ENCODE assay signal across 14 cellular contexts in genomic region chr14:52391866-52392600, GRCh38.
A peak's percentile ranks its signal among the peaks of the same experiment; 100 is the strongest.
DNase-seq lines count a peak whose midpoint lies in the region; ATAC-seq and TF ChIP-seq lines count a peak whose summit lies in the region.
"Had no signal": no experiment of that assay in that cellular context is flagged by ENCODE, and none has a peak within 500 bp of the region (broad histone marks: within the 10 kb centered on the region; RNA-seq: fewer than 3 reads in every experiment).

No MANE protein-coding gene starts in this region.

- no peak overlapping the region for H2BK15ac ChIP-seq in IMR-90 (ENCODE audit: low read depth, low read length)

- peak overlapping the region; percentile 30; the same call in 1 of the 2 replicates for H2BK20ac ChIP-seq in IMR-90 (ENCODE audit: low read depth, low read length)

- in situ Hi-C loops in IMR-90 (cut with MboI; ENCODE audit: low sequenced_read_pairs): no loop called here

- no peaks in the 10 kb centered on the region for H3K36me3 ChIP-seq in IMR-90 (ENCODE audit: control insufficient read depth, insufficient read depth, low read length)

- BruUV-seq in IMR-90 (replicated peaks; lab: Mats Ljungman, UMichigan): no TSS peak

- dilution Hi-C loops in IMR-90 (cut with HindIII; ENCODE audit: low sequenced_read_pairs, unreplicated experiment): no loop called here

- no peak overlapping the region for H3K23ac ChIP-seq in IMR-90 (ENCODE audit: low read depth, low read length)

- H3K79me1 ChIP-seq in IMR-90 (ENCODE audit: low read depth in 1 of 2, low read length in 2 of 2): no peaks in the 10 kb centered on the region

- H3K56ac ChIP-seq in IMR-90 (ENCODE audit: extremely low read depth, insufficient read depth, low read length): no peak overlapping the region

- H3K4me3 ChIP-seq in AG09309 (ENCODE audit: control insufficient read depth, low read depth, low read length) (no peak overlapping the region), IMR-90 (ENCODE audit: insufficient read depth, low read depth, low read length) (no peak overlapping the region), choroid plexus epithelial cell (ENCODE audit: low read depth, low read length) (no peak overlapping the region)

- H4K20me1 ChIP-seq in IMR-90 (ENCODE audit: insufficient read depth, low read length): no peaks in the 10 kb centered on the region

- intact Hi-C loops in IMR-90 (cut with micrococcal nuclease): no loop called here

- DNase-seq in AG09309 (ENCODE audit: low read depth) (peak; percentile 88), IMR-90 (peak; percentile 48), choroid plexus epithelial cell (ENCODE audit: low read depth) (peak; percentile 39), lung microvascular endothelial cell (ENCODE audit: low read depth in 2 of 2) (peak; percentile 12 to 18), GDM1 (lab: John Stamatoyannopoulos, UW) (no peak), germinal center (ENCODE audit: low spot score) (no peak), superior temporal gyrus (ENCODE audit: extremely low spot score) (no peak)
- DNase-seq: activated CD8-positive, alpha-beta memory T cell treated with anti-CD3 and anti-CD28 coated beads for 24 hours; AML-193; caudate nucleus; hypothalamus; left ventricle myocardium superior; NCI-H1092 had no signal

- no CpG with 5 or more reads among the region's 4 CpGs for WGBS in IMR-90 (ENCODE audit: extremely low coverage in 2 of 2, insufficient read length in 1 of 2), 2 experiments

- H4K91ac ChIP-seq in IMR-90 (ENCODE audit: insufficient read depth, low read depth, low read length): no peak overlapping the region

- no peak overlapping the region for H3K27ac ChIP-seq in IMR-90 (ENCODE audit: insufficient read depth, low read length)

- no peak overlapping the region for H2AFZ ChIP-seq in IMR-90 (replicated peaks; ENCODE audit: low read length, poor library complexity)

- H3K9ac ChIP-seq in IMR-90 (ENCODE audit: low read depth, low read length): no peak overlapping the region

- CTCF ChIA-PET in IMR-90 (lab: Yijun Ruan, JAX): interaction anchor here (0.6 to 1.3 kb wide), 2 partner anchors 9 to 87 kb away, joined by 3 read pairs; no protein-coding TSS in a partner anchor

- no peak overlapping the region for H2BK120ac ChIP-seq in IMR-90 (ENCODE audit: low read depth, low read length)

- H3K18ac ChIP-seq in IMR-90 (ENCODE audit: low read depth, low read length): no peak overlapping the region

- no peak for TF ChIP-seq POLR2A in IMR-90 (IDR thresholded peaks at IDR 0.05; ENCODE audit: low read depth, low read length)

- ATAC-seq in IMR-90 (ENCODE audit: low read depth) (no peak), GM21825 (IDR thresholded peaks at IDR 0.05; ENCODE audit: unreplicated experiment) (no peak)
- ATAC-seq: left ventricle myocardium superior had no signal

- no peak overlapping the region for H2BK5ac ChIP-seq in IMR-90 (ENCODE audit: low read depth, low read length, poor library complexity, severe bottlenecking)

- peak overlapping the region; percentile 5; the same call in 1 of the 2 replicates for H2AK5ac ChIP-seq in IMR-90 (ENCODE audit: low read depth, low read length)

- H4K8ac ChIP-seq in IMR-90 (ENCODE audit: low read depth in 2 of 2, low read length in 2 of 2): 0 out of 4 replicates have a peak overlapping the region, but pooled peaks of 1 of the 2 experiments have one; percentile 2

- H3K9me3 ChIP-seq in IMR-90 (ENCODE audit: control insufficient read depth, insufficient read depth, low read length): peaks cover under 1% of the 10 kb centered on the region

- POLR2A ChIA-PET in IMR-90 (lab: Charles Lee; ENCODE audit: unreplicated experiment): no interaction called here

- H3K14ac ChIP-seq in IMR-90 (replicated peaks; ENCODE audit: low read depth, low read length): 0 out of 2 replicates have a peak overlapping the region, but pooled peaks have one; percentile 18

- TF ChIP-seq CTCF in AG09309 (IDR thresholded peaks at IDR 0.05; ENCODE audit: control insufficient read depth, insufficient read depth, low read depth, low read length, missing control alignments) (no peak), IMR-90 (conservative IDR thresholded peaks at IDR 0.05; ENCODE audit: low read depth, low read length) (no peak), choroid plexus epithelial cell (conservative IDR thresholded peaks at IDR 0.05; ENCODE audit: low read depth, low read length) (no peak)

- H4K5ac ChIP-seq in IMR-90 (ENCODE audit: low read depth, low read length): no peak overlapping the region

- TF ChIP-seq RAD21 in IMR-90 (IDR thresholded peaks at IDR 0.05; ENCODE audit: low read length): no peak

- H2AK9ac ChIP-seq in IMR-90 (replicated peaks; ENCODE audit: low read depth, low read length, poor library complexity): no peak overlapping the region

- H3K9me1 ChIP-seq in IMR-90 (ENCODE audit: insufficient read depth, low read length): no peaks in the 10 kb centered on the region

- no peak overlapping the region for H3K4ac ChIP-seq in IMR-90 (ENCODE audit: low read depth, low read length)

- peaks cover 2% of the 10 kb centered on the region; the same call in 1 of the 2 replicates for H3K4me1 ChIP-seq in IMR-90 (ENCODE audit: control insufficient read depth, insufficient read depth, low read length)

- no peaks in the 10 kb centered on the region for H3K27me3 ChIP-seq in IMR-90 (ENCODE audit: control insufficient read depth, insufficient read depth, low read length)

- H3K4me2 ChIP-seq in IMR-90 (ENCODE audit: low read depth, low read length): no peak overlapping the region

TF ChIP-seq in IMR-90, 13 proteins besides CTCF, POLR2A, EP300 and RAD21:
- TF ChIP-seq CEBPB (IDR thresholded peaks at IDR 0.05; ENCODE audit: low read depth, low read length): no peak
- TF ChIP-seq USF2 (IDR thresholded peaks at IDR 0.05; ENCODE audit: low read depth, low read length): no peak
- TF ChIP-seq ELK1 (IDR thresholded peaks at IDR 0.05; ENCODE audit: borderline replicate concordance, low read depth, low read length): no peak
- TF ChIP-seq MAZ (IDR thresholded peaks at IDR 0.05; ENCODE audit: borderline replicate concordance, low read depth, low read length): no peak
- TF ChIP-seq CHD1 (IDR thresholded peaks at IDR 0.05; ENCODE audit: low read depth, low read length): no peak
- TF ChIP-seq FOS (IDR thresholded peaks at IDR 0.05; ENCODE audit: low read depth, low read length): no peak
- no peak for TF ChIP-seq NFE2L2 (IDR thresholded peaks at IDR 0.05; ENCODE audit: low read depth, low read length)
- no peak for TF ChIP-seq RCOR1 (IDR thresholded peaks at IDR 0.05; ENCODE audit: insufficient replicate concordance, low read length)
- no peak for TF ChIP-seq MAFK (IDR thresholded peaks at IDR 0.05; ENCODE audit: low read depth, low read length)
- TF ChIP-seq BHLHE40 (IDR thresholded peaks at IDR 0.05; ENCODE audit: low read depth, low read length): no peak

Comparison
In these comparisons a context has a peak if more than half of its experiments do, and no peak if none do; other contexts are left out.
1. DNase-seq: peak in AG09309 (single experiment), IMR-90 (single experiment), choroid plexus epithelial cell (single experiment) and lung microvascular endothelial cell (2 of 2); none in GDM1 (single experiment), germinal center (single experiment) and superior temporal gyrus (single experiment).